In genomic region chr5:116787570-116787969, GRCh38 we compare ENCODE assay signal across 23 cellular contexts.
"Had no signal": no experiment of that assay in that cellular context is flagged by ENCODE, and none has a peak within 500 bp of the region (broad histone marks: within the 10 kb centered on the region; RNA-seq: fewer than 3 reads in every experiment).

No MANE protein-coding gene starts in this region.

- H3K4me3 ChIP-seq: MG63 had no signal

- H3K9me2 ChIP-seq: SK-N-SH had no signal

- H3K27ac Mint-ChIP-seq: T-cell; T-helper 1 cell treated with Interleukin-12 subunit alpha and Interleukin-12 subunit beta and Interleukin-4 antibody, amounts not matched to agents 30 μg/mL and 1 μg/mL, for 36 hours had no signal

- H3K27ac ChIP-seq: RWPE1 had no signal

- DNase-seq: IMR-90, Karpas-422, KG1, MG63, NCI-H1092, NCI-H1105 treated with DMSO at 0.1 percent for 48 hours, NCI-H1417 treated with DMSO at 0.1 percent for 48 hours, NCI-H146, NCI-H1694 treated with DMSO at 0.1 percent for 48 hours, NCI-H1930, NCI-H2081, NCI-H2107, NCI-H2227 treated with DMSO at 0.1 percent for 48 hours, NCI-H524, NCI-H526 treated with DMSO at 0.1 percent for 48 hours, NCI-H748 treated with DMSO at 0.1 percent for 48 hours, SHP77, SK-N-SH, SW 1271, T-cell had no signal

- H3K36me3 Mint-ChIP-seq: T-cell had no signal

- ATAC-seq: HepG2, T-cell had no signal

- H3K4me3 Mint-ChIP-seq: T-cell; T-helper 1 cell treated with Interleukin-12 subunit alpha and Interleukin-12 subunit beta and Interleukin-4 antibody, amounts not matched to agents 30 μg/mL and 1 μg/mL, for 36 hours had no signal

- H3K27me3 Mint-ChIP-seq: T-cell had no signal

- H3K4me2 ChIP-seq: SK-N-SH had no signal

- H3K27me3 ChIP-seq: MG63 had no signal

- H3K4me1 Mint-ChIP-seq: T-cell had no signal

- H3K36me3 ChIP-seq: MG63 had no signal
